In genomic region chr7:16318989-16319915, GRCh38 we compare ENCODE assay signal across 16 cellular contexts.
A peak's percentile ranks its signal among the peaks of the same experiment; 100 is the strongest.
DNase-seq lines count a peak whose midpoint lies in the region; ATAC-seq and TF ChIP-seq lines count a peak whose summit lies in the region.
"Had no signal": no experiment of that assay in that cellular context is flagged by ENCODE, and none has a peak within 500 bp of the region (broad histone marks: within the 10 kb centered on the region; RNA-seq: fewer than 3 reads in every experiment).

No MANE protein-coding gene starts in this region.

- H3K36me3 ChIP-seq in GM23248 (ENCODE audit: low read depth) (no peaks in the 10 kb centered on the region), PC-3 (ENCODE audit: low read depth, low read length) (no peaks in the 10 kb centered on the region)

- H3K9me2 ChIP-seq in GM23248 (ENCODE audit: insufficient read depth) (peaks cover 3% of the 10 kb centered on the region; the same call in 1 of the 2 replicates), PC-3 (replicated peaks; ENCODE audit: low read length) (no peaks in the 10 kb centered on the region)

- no peak overlapping the region for H2AFZ ChIP-seq in GM23248
- no peak overlapping the region for H2AFZ ChIP-seq in PC-3 (ENCODE audit: low read length)

- intact Hi-C loops in PC-3 (cut with micrococcal nuclease) (loop anchor here (1.0 to 5.0 kb wide), 2 partner anchors 27 to 103 kb away; partner anchors contain the start of gene CRPPA), dorsolateral prefrontal cortex (cut with DNase I) (no loop called here)

- ATAC-seq in PC-3 = peak; percentile 94
- ATAC-seq in T-cell (replicated peaks in 1 of 4) = no peak
- ATAC-seq: body of pancreas had no signal

- no peaks in the 10 kb centered on the region for H3K9me3 ChIP-seq in GM23248 (ENCODE audit: low read depth)
- no peaks in the 10 kb centered on the region for H3K9me3 ChIP-seq in PC-3 (ENCODE audit: low read length)
- H3K9me3 ChIP-seq: body of pancreas had no signal

- H3K27me3 ChIP-seq in GM23248 (replicated peaks; ENCODE audit: insufficient read depth) = no peaks in the 10 kb centered on the region
- no peaks in the 10 kb centered on the region for H3K27me3 ChIP-seq in PC-3 (ENCODE audit: low read length)
- H3K27me3 ChIP-seq in dorsolateral prefrontal cortex = no peaks in the 10 kb centered on the region
- H3K27me3 ChIP-seq: body of pancreas had no signal

- no peak overlapping the region for H3K4me3 Mint-ChIP-seq in T-cell
- H3K4me3 Mint-ChIP-seq: activated T-cell treated with anti-CD3 and anti-CD28 coated beads, Interleukin-2, amount 50 U/mL, for 24 hours; CD4-positive, alpha-beta T cell; stimulated activated naive CD8-positive, alpha-beta T cell treated with anti-CD3 and anti-CD28 coated beads, Interleukin-15, Interleukin-2, amounts not matched to agents 100 ng/mL and 50 ng/mL, for 24 hours had no signal

- H3K27ac Mint-ChIP-seq in T-cell = no peak overlapping the region
- H3K27ac Mint-ChIP-seq: activated T-cell treated with anti-CD3 and anti-CD28 coated beads, Interleukin-2, amount 50 U/mL, for 24 hours; CD4-positive, alpha-beta T cell; stimulated activated naive CD8-positive, alpha-beta T cell treated with anti-CD3 and anti-CD28 coated beads, Interleukin-15, Interleukin-2, amounts not matched to agents 100 ng/mL and 50 ng/mL, for 24 hours had no signal

- H3K79me2 ChIP-seq in GM23248 (ENCODE audit: insufficient read depth) (no peaks in the 10 kb centered on the region), PC-3 (ENCODE audit: low read length) (no peaks in the 10 kb centered on the region)

- WGBS in GM23248 (ENCODE audit: low coverage in 1 of 2, low lambda C conversion rate in 2 of 2, missing lambda C conversion rate in 2 of 2), 2 experiments = 85 to 89% methylated on average over 6 of the region's 6 CpGs

- H3K4me1 ChIP-seq in GM23248 (ENCODE audit: insufficient read depth) (no peaks in the 10 kb centered on the region), PC-3 (ENCODE audit: insufficient read depth, low read length) (peaks cover 20% of the 10 kb centered on the region)
- H3K4me1 ChIP-seq: body of pancreas had no signal

- H4K20me1 ChIP-seq in GM23248 (ENCODE audit: insufficient read depth) (no peaks in the 10 kb centered on the region), PC-3 (ENCODE audit: low read length) (no peaks in the 10 kb centered on the region)

- H3K27ac ChIP-seq in GM23248 = no peak overlapping the region
- peak overlapping the region; percentile 62 for H3K27ac ChIP-seq in PC-3 (ENCODE audit: low read length)
- peak overlapping the region in 46 of 59 donors; percentile 7 to 85 (median 61) for H3K27ac ChIP-seq in dorsolateral prefrontal cortex
- H3K27ac ChIP-seq: body of pancreas, SK-N-MC had no signal

- DNase-seq in GM23248 = peak; percentile 21
- DNase-seq in PC-3 = peak; percentile 82
- peak in 6 of 10 donors; percentile 6 to 56 (median 44) for DNase-seq in dorsolateral prefrontal cortex
- DNase-seq in occipital lobe (lab: John Stamatoyannopoulos, UW) = peak; percentile 43
- no peak for DNase-seq in SKM-1 (lab: John Stamatoyannopoulos, UW; ENCODE audit: unreplicated experiment)
- DNase-seq in CD1c-positive myeloid dendritic cell (ENCODE audit: extremely low spot score) = no peak
- no peak for DNase-seq in T-cell
- DNase-seq in NCI-H1105 treated with DMSO at 0.1 percent for 48 hours (lab: John Stamatoyannopoulos, UW) = no peak
- DNase-seq: activated T-cell treated with anti-CD3 and anti-CD28 coated beads, Interleukin-2, amount 50 U/mL, for 24 hours; body of pancreas; CD4-positive, alpha-beta T cell; NCI-H1048; NCI-H510A; retina had no signal

- H3K9me3 Mint-ChIP-seq in T-cell = no peaks in the 10 kb centered on the region
- H3K9me3 Mint-ChIP-seq: activated T-cell treated with anti-CD3 and anti-CD28 coated beads, Interleukin-2, amount 50 U/mL, for 24 hours; CD4-positive, alpha-beta T cell; stimulated activated naive CD8-positive, alpha-beta T cell treated with anti-CD3 and anti-CD28 coated beads, Interleukin-15, Interleukin-2, amounts not matched to agents 100 ng/mL and 50 ng/mL, for 24 hours had no signal

- H3K9ac ChIP-seq in GM23248 (no peak overlapping the region), PC-3 (ENCODE audit: low read length) (no peak overlapping the region)

- no peaks in the 10 kb centered on the region for H3K4me1 Mint-ChIP-seq in T-cell

- no peaks in the 10 kb centered on the region for H3F3A ChIP-seq in GM23248 (ENCODE audit: insufficient read depth)
- no peaks in the 10 kb centered on the region for H3F3A ChIP-seq in PC-3 (ENCODE audit: low read length, unreplicated experiment)

- H3K4me3 ChIP-seq in GM23248 (no peak overlapping the region), PC-3 (ENCODE audit: low read length) (no peak overlapping the region), dorsolateral prefrontal cortex (no peak overlapping the region)
- H3K4me3 ChIP-seq: body of pancreas, SK-N-MC had no signal

- TF ChIP-seq CTCF in PC-3 (conservative IDR thresholded peaks at IDR 0.05; ENCODE audit: low read depth, low read length) = no peak
- no peak for TF ChIP-seq CTCF in dorsolateral prefrontal cortex (IDR thresholded peaks at IDR 0.05 in 54 of 56, conservative IDR thresholded peaks at IDR 0.05 in 2 of 56; ENCODE audit: low read depth in 1 of 56, partially characterized antibody in 56 of 56)

- CTCF ChIA-PET in PC-3 (lab: Charles Lee) (interaction anchor here (0.6 to 0.9 kb wide), 3 partner anchors 176 to 245 kb away, joined by 3 to 5 read pairs (median 3); no protein-coding TSS in a partner anchor), T-cell (lab: Charles Lee) (no interaction called here)

- H3K4me2 ChIP-seq in GM23248 (ENCODE audit: unreplicated experiment) (no peak overlapping the region), PC-3 (ENCODE audit: low read length) (peak overlapping the region; percentile 51)

- POLR2A ChIA-PET in PC-3 (lab: Charles Lee; ENCODE audit: unreplicated experiment) (interaction anchor here (0.6 to 0.7 kb wide), 2 partner anchors 196 to 245 kb away, joined by 4 read pairs; no protein-coding TSS in a partner anchor), T-cell (lab: Charles Lee) (no interaction called here)

- in situ Hi-C loops in GM23248 (cut with MboI) = no loop called here

- no peaks in the 10 kb centered on the region for H3K36me3 Mint-ChIP-seq in T-cell

- BruUV-seq in PC-3 (replicated peaks; lab: Mats Ljungman, UMichigan) = no TSS peak

- no peaks in the 10 kb centered on the region for H3K27me3 Mint-ChIP-seq in T-cell
- H3K27me3 Mint-ChIP-seq: activated T-cell treated with anti-CD3 and anti-CD28 coated beads, Interleukin-2, amount 50 U/mL, for 24 hours; CD4-positive, alpha-beta T cell; stimulated activated naive CD8-positive, alpha-beta T cell treated with anti-CD3 and anti-CD28 coated beads, Interleukin-15, Interleukin-2, amounts not matched to agents 100 ng/mL and 50 ng/mL, for 24 hours had no signal

Comparison
In these comparisons a context has a peak if more than half of its experiments do, and no peak if none do; other contexts are left out.
1. DNase-seq: peak in GM23248 (single experiment), PC-3 (single experiment), dorsolateral prefrontal cortex (6 of 10) and occipital lobe (single experiment); none in SKM-1 (single experiment), CD1c-positive myeloid dendritic cell (single experiment), T-cell (0 of 34) and NCI-H1105 treated with DMSO at 0.1 percent for 48 hours (single experiment).